28 cellular contexts compared by ENCODE assay signal in the genomic region with DNA sequence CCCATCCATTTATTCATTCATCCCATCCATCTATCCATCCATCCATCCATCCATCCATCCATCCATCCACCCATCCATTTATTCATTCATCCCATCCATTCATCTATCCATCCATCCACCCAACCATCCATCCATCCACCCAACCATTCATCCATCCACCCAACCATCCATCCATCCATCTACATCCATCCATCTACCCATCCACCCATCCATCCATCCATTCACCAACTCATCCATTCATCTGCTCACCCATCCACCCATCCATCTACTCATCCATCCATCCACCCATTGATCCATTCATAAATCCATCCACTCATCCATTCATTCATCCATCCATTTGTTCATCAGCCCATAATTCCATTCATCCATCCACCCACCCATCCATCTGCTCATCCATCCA.
"Had no signal": no experiment of that assay in that cellular context is flagged by ENCODE, and none has a peak within 500 bp of the region (broad histone marks: within the 10 kb centered on the region; RNA-seq: fewer than 3 reads in every experiment).

No MANE protein-coding gene starts in this region.

- FAIRE-seq: endometrium, frontal cortex had no signal

- H3K27me3 Mint-ChIP-seq: activated B cell treated with CpG ODN at 0.5 μM for 24 hours; activated CD8-positive, alpha-beta T cell treated with anti-CD3 and anti-CD28 coated beads for 36 hours; activated naive CD4-positive, alpha-beta T cell treated with anti-CD3 and anti-CD28 coated beads, Interleukin-2, amount 10 ng/mL, durations not matched to agents 7 days and 5 days; activated naive CD8-positive, alpha-beta T cell treated with anti-CD3 and anti-CD28 coated beads, Interleukin-2, amount 10 ng/mL, durations not matched to agents 7 days and 5 days; T-helper 17 cell had no signal

- ATAC-seq: activated CD4-positive, CD25-positive, alpha-beta regulatory T cell treated with anti-CD3 and anti-CD28 coated beads, Interleukin-2, amount 50 U/mL, for 24 hours; activated CD8-positive, alpha-beta T cell treated with anti-CD3 and anti-CD28 coated beads for 36 hours; activated naive CD4-positive, alpha-beta T cell treated with anti-CD3 and anti-CD28 coated beads, Interleukin-2, amount 50 U/mL, for 72 hours; activated T-cell treated with anti-CD3 and anti-CD28 coated beads, Interleukin-2, amount 50 U/mL, for 4 hours; esophagus mucosa; T-helper 17 cell had no signal

- H3K36me3 ChIP-seq: brain microvascular endothelial cell, colonic mucosa, WERI-Rb-1 had no signal

- H3K27ac Mint-ChIP-seq: activated B cell treated with CpG ODN at 0.5 μM for 24 hours; activated CD8-positive, alpha-beta T cell treated with anti-CD3 and anti-CD28 coated beads for 36 hours; activated naive CD8-positive, alpha-beta T cell treated with anti-CD3 and anti-CD28 coated beads, Interleukin-2, amount 10 ng/mL, durations not matched to agents 7 days and 5 days; T-helper 17 cell; T-helper 2 cell treated with Interferon-gamma antibody and Interleukin-4, amounts not matched to agents 5 μg/mL and 100 μg/mL, for 36 hours had no signal

- H3K27me3 ChIP-seq: ascending aorta, brain microvascular endothelial cell, colonic mucosa had no signal

- H3K4me1 Mint-ChIP-seq: T-helper 17 cell had no signal

- H3K4me3 ChIP-seq: ascending aorta, colonic mucosa had no signal

- H3K4me3 Mint-ChIP-seq: activated B cell treated with CpG ODN at 0.5 μM for 24 hours; activated CD8-positive, alpha-beta T cell treated with anti-CD3 and anti-CD28 coated beads for 36 hours; activated naive CD4-positive, alpha-beta T cell treated with anti-CD3 and anti-CD28 coated beads, Interleukin-2, amount 10 ng/mL, durations not matched to agents 7 days and 5 days; activated naive CD8-positive, alpha-beta T cell treated with anti-CD3 and anti-CD28 coated beads, Interleukin-2, amount 10 ng/mL, durations not matched to agents 7 days and 5 days; activated T-cell treated with anti-CD3 and anti-CD28 coated beads, Interleukin-2, amount 50 U/mL, for 4 hours; T-helper 17 cell; T-helper 2 cell treated with Interferon-gamma antibody and Interleukin-4, amounts not matched to agents 5 μg/mL and 100 μg/mL, for 36 hours had no signal

- DNase-seq: activated B cell treated with CpG ODN at 0.5 μM for 24 hours; activated CD4-positive, alpha-beta T cell treated with anti-CD3 and anti-CD28 coated beads for 48 hours; activated CD4-positive, alpha-beta T cell treated with anti-CD3 and anti-CD28 coated beads, Interleukin-2, amount 50 U/mL, for 1 hour; activated CD4-positive, alpha-beta T cell treated with anti-CD3 and anti-CD28 coated beads, Interleukin-2, amount 50 U/mL, for 48 hours; activated CD8-positive, alpha-beta memory T cell treated with anti-CD3 and anti-CD28 coated beads for 24 hours; activated CD8-positive, alpha-beta T cell treated with anti-CD3 and anti-CD28 coated beads for 36 hours; activated gamma-delta T cell; activated naive CD4-positive, alpha-beta T cell; activated naive CD4-positive, alpha-beta T cell treated with anti-CD3 and anti-CD28 coated beads, Interleukin-2, amount 10 ng/mL, durations not matched to agents 7 days and 5 days; activated naive CD8-positive, alpha-beta T cell treated with anti-CD3 and anti-CD28 coated beads, Interleukin-2, amount 10 ng/mL, durations not matched to agents 7 days and 5 days; activated T-cell treated with anti-CD3 and anti-CD28 coated beads, Interleukin-2, amount 50 U/mL, for 4 hours; brain microvascular endothelial cell; caudate nucleus; colonic mucosa; effector CD8-positive, alpha-beta T cell; foreskin fibroblast; head of caudate nucleus; hippocampal formation; T-helper 17 cell; T1000; WERI-Rb-1 had no signal
